20 cellular contexts compared by ENCODE assay signal in genomic region chr18:45841060-45841764, GRCh38. TPM values are rescaled to one million over a fixed set of nuclear protein-coding genes. Genes with fewer than 3 reads are reported as not detected.
"Had no signal": no experiment of that assay in that cellular context is flagged by ENCODE, and none has a peak within 500 bp of the region (broad histone marks: within the 10 kb centered on the region; RNA-seq: fewer than 3 reads in every experiment).

No MANE protein-coding gene starts in this region.

- H3K4me3 Mint-ChIP-seq: endodermal cell; immature natural killer cell; memory B cell; nephron progenitor cell; stimulated activated naive CD8-positive, alpha-beta T cell treated with anti-CD3 and anti-CD28 coated beads, Interleukin-15, Interleukin-2, amounts not matched to agents 100 ng/mL and 50 ng/mL, for 24 hours had no signal

- H3K27ac ChIP-seq: coronary artery, foreskin keratinocyte, left lung, lower lobe of right lung, testis, transverse colon had no signal

- H3K4me3 ChIP-seq: coronary artery, left lung, lower lobe of right lung, testis, transverse colon had no signal

- H3K4me1 ChIP-seq: foreskin keratinocyte had no signal

- H3K36me3 Mint-ChIP-seq: naive thymus-derived CD4-positive, alpha-beta T cell had no signal

- DNase-seq: effector CD4-positive, alpha-beta T cell; endodermal cell; erythroblast; foreskin keratinocyte; immature natural killer cell; left lung; lower lobe of right lung; naive thymus-derived CD4-positive, alpha-beta T cell; nephron progenitor cell; right cardiac atrium; small intestine; stimulated activated CD4-positive, alpha-beta T cell treated with anti-CD3 and anti-CD28 coated beads, Interleukin-2, amount 100 ng/mL, for 48 hours; testis; transverse colon had no signal

- H3K27ac Mint-ChIP-seq: endodermal cell; memory B cell; naive thymus-derived CD4-positive, alpha-beta T cell; nephron progenitor cell; stimulated activated naive CD8-positive, alpha-beta T cell treated with anti-CD3 and anti-CD28 coated beads, Interleukin-15, Interleukin-2, amounts not matched to agents 100 ng/mL and 50 ng/mL, for 24 hours had no signal

- H3K27me3 ChIP-seq: testis had no signal

- H3K9me3 ChIP-seq: left lung, lower lobe of right lung, testis, transverse colon had no signal

- H3K9me3 Mint-ChIP-seq: immature natural killer cell; memory B cell; naive thymus-derived CD4-positive, alpha-beta T cell; nephron progenitor cell; stimulated activated naive CD8-positive, alpha-beta T cell treated with anti-CD3 and anti-CD28 coated beads, Interleukin-15, Interleukin-2, amounts not matched to agents 100 ng/mL and 50 ng/mL, for 24 hours had no signal

- H3K36me3 ChIP-seq: left lung, lower lobe of right lung, transverse colon had no signal

- ATAC-seq: foreskin keratinocyte; left lung; lower lobe of right lung; naive thymus-derived CD4-positive, alpha-beta T cell; right cardiac atrium had no signal

RNA-seq across cellular contexts. Expression of gene SIGLEC15, which starts 15.7 kb away (rescaled TPM):
- total RNA-seq: endodermal cell, endothelial cell of umbilical vein, progenitor cell of endocrine pancreas, transverse colon had no signal
- polyA plus RNA-seq: endothelial cell of umbilical vein, keratinocyte had no signal
